13 cellular contexts compared by ENCODE assay signal in the genomic region with DNA sequence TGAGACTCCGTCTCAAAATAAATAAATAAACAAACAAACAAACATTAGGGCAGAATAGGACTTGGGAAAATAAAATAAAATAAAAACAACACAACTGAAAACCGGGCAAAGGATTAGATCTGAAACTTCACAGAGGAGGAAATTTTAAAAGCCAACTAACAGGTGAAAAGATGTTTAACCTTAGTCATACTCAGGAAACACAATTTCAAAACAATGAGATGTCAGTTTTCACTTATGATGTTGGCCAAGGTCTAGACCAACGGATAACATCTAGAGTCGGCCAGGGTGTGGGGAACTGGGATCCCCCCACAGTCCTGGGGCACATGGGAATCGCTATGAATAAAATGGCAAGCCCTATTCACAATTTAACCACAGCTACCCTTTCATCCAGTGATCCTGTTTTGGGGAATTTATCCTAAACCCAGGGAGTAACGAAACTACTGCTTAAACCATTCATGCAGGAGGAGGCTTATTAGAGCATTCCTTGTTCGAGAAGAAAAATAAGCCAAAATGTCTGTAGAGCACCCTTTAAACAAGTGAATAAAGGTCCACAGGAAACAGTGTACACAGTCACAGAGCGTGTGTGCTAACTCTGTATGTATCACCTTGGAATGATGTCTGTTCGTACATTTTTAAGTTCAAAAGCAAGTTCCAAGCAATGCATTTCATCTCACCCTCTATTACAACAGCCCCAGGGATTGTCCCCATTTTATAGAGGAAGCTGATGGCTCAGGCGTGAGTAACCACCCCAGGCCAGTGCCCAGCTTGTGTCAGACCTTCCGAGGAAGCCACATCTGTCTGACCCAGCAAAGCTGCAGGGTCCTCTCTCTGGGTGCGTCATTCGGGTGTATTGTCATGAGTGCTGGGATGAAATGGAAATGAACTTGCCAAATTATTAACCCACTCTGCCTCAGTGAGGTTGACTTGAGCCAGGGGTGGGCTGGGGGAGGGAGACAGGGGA. TPM values are rescaled to one million over a fixed set of nuclear protein-coding genes. Genes with fewer than 3 reads are reported as not detected.
DNase-seq lines count a peak whose midpoint lies in the region; ATAC-seq and TF ChIP-seq lines count a peak whose summit lies in the region.
"Had no signal": no experiment of that assay in that cellular context is flagged by ENCODE, and none has a peak within 500 bp of the region (broad histone marks: within the 10 kb centered on the region; RNA-seq: fewer than 3 reads in every experiment).

No MANE protein-coding gene starts in this region.

- TF ChIP-seq CTCF in ascending aorta (IDR thresholded peaks at IDR 0.05) = no peak
- TF ChIP-seq CTCF in right atrium auricular region (IDR thresholded peaks at IDR 0.05) = no peak
- no peak for TF ChIP-seq CTCF in upper lobe of left lung (IDR thresholded peaks at IDR 0.05)

- H3K9me3 Mint-ChIP-seq in effector memory CD8-positive, alpha-beta T cell = no peaks in the 10 kb centered on the region

- 55 to 56% methylated on average over 13 of the region's 13 CpGs for WGBS in upper lobe of left lung, 2 donors

- H3K36me3 ChIP-seq in ascending aorta = no peaks in the 10 kb centered on the region
- H3K36me3 ChIP-seq in right atrium auricular region = no peaks in the 10 kb centered on the region
- H3K36me3 ChIP-seq in upper lobe of left lung = no peaks in the 10 kb centered on the region

- ATAC-seq in upper lobe of left lung (ENCODE audit: low FRiP score in 2 of 2) = peak; percentile 66 to 83
- no peak for ATAC-seq in effector memory CD8-positive, alpha-beta T cell (replicated peaks)

- peaks cover 27 to 63% of the 10 kb centered on the region in 2 donors for H3K27me3 Mint-ChIP-seq in effector memory CD8-positive, alpha-beta T cell

- intact Hi-C loops in ascending aorta (cut with DNase I) = no loop called here

- peak; percentile 26 for DNase-seq in NK-92 treated with Interleukin-12 subunit alpha and Interleukin-12 subunit beta, amount 100 ng/mL, for 24 hours (lab: John Stamatoyannopoulos, UW)
- no peak for DNase-seq in NK-92 (lab: John Stamatoyannopoulos, UW; ENCODE audit: unreplicated experiment)
- peak; percentile 50 to 78 for DNase-seq in ascending aorta (ENCODE audit: low spot score in 2 of 2)
- DNase-seq in right atrium auricular region (ENCODE audit: low spot score) = peak; percentile 77
- peak in 1 of 2 donors; percentile 82 for DNase-seq in upper lobe of left lung
- no peak for DNase-seq in effector memory CD8-positive, alpha-beta T cell
- DNase-seq in UCSD-AML1 (lab: John Stamatoyannopoulos, UW; ENCODE audit: unreplicated experiment) = no peak
- no peak for DNase-seq in H4 (ENCODE audit: low spot score)
- DNase-seq: activated CD4-positive, alpha-beta T cell treated with anti-CD3 and anti-CD28 coated beads, Interleukin-2, amount 10 ng/mL, durations not matched to agents 24 days and 14 days; effector CD4-positive, alpha-beta T cell; NCI-H1694 treated with DMSO at 0.1 percent for 48 hours had no signal

- no peak for TF ChIP-seq EP300 in upper lobe of left lung (IDR thresholded peaks at IDR 0.05)

- H3K9me3 ChIP-seq in ascending aorta = no peaks in the 10 kb centered on the region
- H3K9me3 ChIP-seq in right atrium auricular region = peaks cover under 1 to 5% of the 10 kb centered on the region in 2 donors
- H3K9me3 ChIP-seq in upper lobe of left lung = no peaks in the 10 kb centered on the region

- peaks cover 0 to 5% of the 10 kb centered on the region in 2 donors for H3K4me1 Mint-ChIP-seq in effector memory CD8-positive, alpha-beta T cell (ENCODE audit: low read depth in 2 of 2)
- H3K4me1 Mint-ChIP-seq: activated CD4-positive, alpha-beta T cell treated with anti-CD3 and anti-CD28 coated beads, Interleukin-2, amount 10 ng/mL, durations not matched to agents 24 days and 14 days; activated naive CD4-positive, alpha-beta T cell treated with anti-CD3 and anti-CD28 coated beads, Interleukin-2, amount 50 U/mL, for 24 hours had no signal

- peaks cover 0 to 2% of the 10 kb centered on the region in 2 donors for H3K4me1 ChIP-seq in ascending aorta
- no peaks in the 10 kb centered on the region for H3K4me1 ChIP-seq in right atrium auricular region
- peaks cover 0 to 8% (median 3%) of the 10 kb centered on the region in 4 donors for H3K4me1 ChIP-seq in upper lobe of left lung
- H3K4me1 ChIP-seq: parathyroid adenoma had no signal

- H3K27me3 ChIP-seq in ascending aorta (no peaks in the 10 kb centered on the region), right atrium auricular region (no peaks in the 10 kb centered on the region), upper lobe of left lung (no peaks in the 10 kb centered on the region)

- H3K27ac Mint-ChIP-seq in effector memory CD8-positive, alpha-beta T cell = no peak overlapping the region
- H3K27ac Mint-ChIP-seq: activated CD4-positive, alpha-beta T cell treated with anti-CD3 and anti-CD28 coated beads, Interleukin-2, amount 10 ng/mL, durations not matched to agents 24 days and 14 days; activated naive CD4-positive, alpha-beta T cell treated with anti-CD3 and anti-CD28 coated beads, Interleukin-2, amount 50 U/mL, for 24 hours had no signal

- TF ChIP-seq POLR2A in upper lobe of left lung (IDR thresholded peaks at IDR 0.05) = peak in 1 of 4 donors; percentile 17

- H3K36me3 Mint-ChIP-seq in effector memory CD8-positive, alpha-beta T cell (ENCODE audit: insufficient read depth) = no peaks in the 10 kb centered on the region

- H3K4me3 ChIP-seq in ascending aorta (no peak overlapping the region), right atrium auricular region (no peak overlapping the region), upper lobe of left lung (no peak overlapping the region)

- H3K4me3 Mint-ChIP-seq in effector memory CD8-positive, alpha-beta T cell = no peak overlapping the region
- H3K4me3 Mint-ChIP-seq: activated CD4-positive, alpha-beta T cell treated with anti-CD3 and anti-CD28 coated beads, Interleukin-2, amount 10 ng/mL, durations not matched to agents 24 days and 14 days; activated naive CD4-positive, alpha-beta T cell treated with anti-CD3 and anti-CD28 coated beads, Interleukin-2, amount 50 U/mL, for 24 hours had no signal

- H3K27ac ChIP-seq in ascending aorta = no peak overlapping the region
- H3K27ac ChIP-seq in right atrium auricular region = no peak overlapping the region
- H3K27ac ChIP-seq in upper lobe of left lung = peak overlapping the region; percentile 19 to 81 (median 66)
- H3K27ac ChIP-seq: parathyroid adenoma had no signal

RNA-seq across cellular contexts. Expression of a gene that starts 6.3 kb away (rescaled TPM):
- 48.2 TPM for total RNA-seq in ascending aorta
- total RNA-seq in right atrium auricular region = 10 to 100 TPM in 1 of 2 donors, 1 to 10 TPM in 1; 8.1 to 22.7 TPM
- total RNA-seq in upper lobe of left lung = 100 to 1,000 TPM in 3 of 6 donors, 10 to 100 TPM in 3; 52.7 to 201 (median 98.9) TPM
- total RNA-seq in H4 (2014; rRNA removed; shearing (Covaris generic)) = 3.5 and 4.7 TPM in 2 replicates

RNA-seq across cellular contexts. Expression of a gene that starts 44.8 kb away (rescaled TPM):
- not detected for total RNA-seq in ascending aorta
- total RNA-seq in right atrium auricular region = not detected
- under 1 TPM in 1 of 6 donors, not detected in 5; 0.26 TPM for total RNA-seq in upper lobe of left lung
- not detected in 2 replicates for total RNA-seq in H4 (2014; rRNA removed; shearing (Covaris generic))
- total RNA-seq: activated CD4-positive, alpha-beta T cell treated with anti-CD3 and anti-CD28 coated beads, Interleukin-2, amount 10 ng/mL, durations not matched to agents 24 days and 14 days had no signal

Comparison
In these comparisons a context has a peak if more than half of its experiments do, and no peak if none do; other contexts are left out.
1. DNase-seq: peak in NK-92 treated with Interleukin-12 subunit alpha and Interleukin-12 subunit beta, amount 100 ng/mL, for 24 hours (single experiment), ascending aorta (2 of 2) and right atrium auricular region (single experiment); none in NK-92 (single experiment), effector memory CD8-positive, alpha-beta T cell (0 of 3), UCSD-AML1 (single experiment) and H4 (single experiment).
2. H3K27ac ChIP-seq: peak in upper lobe of left lung (4 of 4); none in ascending aorta (0 of 2) and right atrium auricular region (0 of 2).